ENCODE assay signal across 17 cellular contexts in the genomic region with DNA sequence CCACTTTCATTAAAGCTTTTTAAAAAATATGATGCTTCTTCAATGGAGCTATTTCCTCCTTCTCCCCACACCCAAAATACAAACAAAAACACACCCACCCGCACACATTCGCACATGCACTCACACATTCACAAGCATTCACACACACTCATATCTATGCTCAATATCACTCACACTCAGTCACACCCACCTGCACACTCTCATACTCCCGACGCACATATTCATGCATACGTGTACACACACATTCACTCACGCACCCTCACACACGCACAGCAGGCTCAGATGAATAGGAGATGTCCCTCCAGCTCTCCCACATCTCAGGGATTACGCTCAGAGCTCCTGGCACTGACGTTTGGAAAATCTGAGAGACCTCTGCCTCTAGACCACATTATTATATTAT. TPM values are rescaled to one million over a fixed set of nuclear protein-coding genes. Genes with fewer than 3 reads are reported as not detected.
A peak's percentile ranks its signal among the peaks of the same experiment; 100 is the strongest.
DNase-seq lines count a peak whose midpoint lies in the region; TF ChIP-seq lines count a peak whose summit lies in the region.
"Had no signal": no experiment of that assay in that cellular context is flagged by ENCODE, and none has a peak within 500 bp of the region (broad histone marks: within the 10 kb centered on the region; RNA-seq: fewer than 3 reads in every experiment).

No MANE protein-coding gene starts in this region.

- H3K9me3 Mint-ChIP-seq in osteocyte (ENCODE audit: unreplicated experiment): no peaks in the 10 kb centered on the region
- H3K9me3 Mint-ChIP-seq: activated CD4-positive, alpha-beta memory T cell treated with anti-CD3 and anti-CD28 coated beads, Interleukin-2, amount 10 ng/mL, durations not matched to agents 7 days and 5 days; activated T-cell treated with anti-CD3 and anti-CD28 coated beads, Interleukin-2, amount 50 U/mL, for 24 hours; CD8-positive, alpha-beta T cell had no signal

- H3K4me3 ChIP-seq in AG04450 (ENCODE audit: low read depth, low read length) (no peak overlapping the region), NT2/D1 (ENCODE audit: insufficient read length, low read depth) (no peak overlapping the region), iPS-15b (ENCODE audit: low read depth, low read length) (peak overlapping the region; percentile 59)

- peak overlapping the region; percentile 10 for H3K9ac ChIP-seq in NT2/D1 (ENCODE audit: insufficient read length, low read depth)
- no peak overlapping the region for H3K9ac ChIP-seq in iPS-15b (ENCODE audit: low read depth, low read length)

- peaks cover 12% of the 10 kb centered on the region for H3K4me1 Mint-ChIP-seq in osteocyte (ENCODE audit: unreplicated experiment)
- H3K4me1 Mint-ChIP-seq: activated CD4-positive, alpha-beta memory T cell treated with anti-CD3 and anti-CD28 coated beads, Interleukin-2, amount 10 ng/mL, durations not matched to agents 7 days and 5 days had no signal

- H3K36me3 Mint-ChIP-seq in osteocyte (ENCODE audit: unreplicated experiment): no peaks in the 10 kb centered on the region
- H3K36me3 Mint-ChIP-seq: CD8-positive, alpha-beta T cell had no signal

- H3K36me3 ChIP-seq in NT2/D1 (ENCODE audit: insufficient read depth, insufficient read length, low read length): no peaks in the 10 kb centered on the region
- no peaks in the 10 kb centered on the region for H3K36me3 ChIP-seq in iPS-15b (ENCODE audit: control insufficient read depth, insufficient read depth, low read length)
- H3K36me3 ChIP-seq: cardiac muscle cell, upper lobe of right lung had no signal

- DNase-seq in AG04450 (ENCODE audit: low read depth, low spot score) (no peak), NT2/D1 (ENCODE audit: low read depth, low spot score) (no peak), osteocyte (ENCODE audit: extremely low spot score, unreplicated experiment) (no peak), D341Med (ENCODE audit: low spot score) (no peak), NCI-H1694 treated with DMSO at 0.1 percent for 48 hours (lab: John Stamatoyannopoulos, UW) (no peak), NCI-H146 treated with DMSO at 0.1 percent for 48 hours (lab: John Stamatoyannopoulos, UW; ENCODE audit: unreplicated experiment) (no peak), NCI-H524 treated with DMSO at 0.1 percent for 48 hours (lab: John Stamatoyannopoulos, UW) (no peak)
- DNase-seq: activated CD4-positive, alpha-beta memory T cell treated with anti-CD3 and anti-CD28 coated beads, Interleukin-2, amount 10 ng/mL, durations not matched to agents 7 days and 5 days; activated T-cell treated with anti-CD3 and anti-CD28 coated beads, Interleukin-2, amount 50 U/mL, for 24 hours; CD8-positive, alpha-beta T cell; NCI-H1436 treated with DMSO at 0.1 percent for 48 hours; NCI-H226; stimulated activated CD4-positive, alpha-beta T cell treated with anti-CD3 and anti-CD28 coated beads, Interleukin-15, amount 100 ng/mL, for 24 hours; stimulated activated naive CD4-positive, alpha-beta T cell treated with Interleukin-2 at 50 U/mL for 16 hours; upper lobe of right lung had no signal

- TF ChIP-seq CTCF in AG04450 (IDR thresholded peaks at IDR 0.05; ENCODE audit: low read depth, low read length): no peak
- TF ChIP-seq CTCF in osteocyte (IDR thresholded peaks at IDR 0.05): no peak

- CTCF ChIA-PET in AG04450 (lab: Charles Lee): interaction anchor here (1.6 kb wide), 1 partner anchor 58 kb away, joined by 10 read pairs; no protein-coding TSS in a partner anchor

- H3K27ac ChIP-seq in AG04450 (ENCODE audit: low read depth, low read length): peak overlapping the region; percentile 21
- H3K27ac ChIP-seq: cardiac muscle cell, upper lobe of right lung had no signal

- H3K4me1 ChIP-seq in NT2/D1 (ENCODE audit: insufficient read depth, insufficient read length) (no peaks in the 10 kb centered on the region), iPS-15b (ENCODE audit: control insufficient read depth, insufficient read depth, low read length) (no peaks in the 10 kb centered on the region)

- no peak overlapping the region for H3K27ac Mint-ChIP-seq in osteocyte (ENCODE audit: unreplicated experiment)
- H3K27ac Mint-ChIP-seq: activated CD4-positive, alpha-beta memory T cell treated with anti-CD3 and anti-CD28 coated beads, Interleukin-2, amount 10 ng/mL, durations not matched to agents 7 days and 5 days; activated T-cell treated with anti-CD3 and anti-CD28 coated beads, Interleukin-2, amount 50 U/mL, for 24 hours; CD8-positive, alpha-beta T cell had no signal

- H3K9me3 ChIP-seq in AG04450 (ENCODE audit: control insufficient read depth, insufficient read depth, low read length) (no peaks in the 10 kb centered on the region), NT2/D1 (ENCODE audit: insufficient read depth, low read length) (no peaks in the 10 kb centered on the region), iPS-15b (ENCODE audit: control insufficient read depth, insufficient read depth, low read length) (no peaks in the 10 kb centered on the region)
- H3K9me3 ChIP-seq: upper lobe of right lung had no signal

- no peaks in the 10 kb centered on the region for H3K27me3 ChIP-seq in AG04450 (ENCODE audit: control insufficient read depth, insufficient read depth, low read length)
- peaks cover 34% of the 10 kb centered on the region for H3K27me3 ChIP-seq in NT2/D1 (ENCODE audit: insufficient read depth, insufficient read length)
- peaks cover 10% of the 10 kb centered on the region for H3K27me3 ChIP-seq in iPS-15b (ENCODE audit: control insufficient read depth, insufficient read depth, low read length)
- H3K27me3 ChIP-seq: upper lobe of right lung had no signal

- POLR2A ChIA-PET in AG04450 (lab: Yijun Ruan, JAX): no interaction called here

- H3K27me3 Mint-ChIP-seq in osteocyte (ENCODE audit: unreplicated experiment): peaks cover 19% of the 10 kb centered on the region

- peak overlapping the region; percentile 69 for H3K4me3 Mint-ChIP-seq in osteocyte (ENCODE audit: unreplicated experiment)
- H3K4me3 Mint-ChIP-seq: activated CD4-positive, alpha-beta memory T cell treated with anti-CD3 and anti-CD28 coated beads, Interleukin-2, amount 10 ng/mL, durations not matched to agents 7 days and 5 days; activated T-cell treated with anti-CD3 and anti-CD28 coated beads, Interleukin-2, amount 50 U/mL, for 24 hours had no signal

RNA-seq across cellular contexts. Expression of a gene that starts 25.7 kb away (rescaled TPM):
- 4.0 and 7.3 TPM in 2 replicates for polyA plus RNA-seq in AG04450 (2011; rRNA removed)
- polyA minus RNA-seq in AG04450 (2011; rRNA and poly(A)+ RNA removed): 12.2 and 12.3 TPM in 2 replicates
- total RNA-seq in osteocyte: 21.3 and 21.6 TPM in 2 replicates

RNA-seq across cellular contexts. Expression of a gene that starts 54.3 kb away (rescaled TPM):
- polyA plus RNA-seq in AG04450 (2011; rRNA removed): 19.7 and 20.7 TPM in 2 replicates
- polyA minus RNA-seq in AG04450 (2011; rRNA and poly(A)+ RNA removed): 7.3 and 9.8 TPM in 2 replicates
- 25.0 and 28.5 TPM in 2 replicates for total RNA-seq in osteocyte

RNA-seq across cellular contexts. Expression of a gene that starts 54.7 kb away (rescaled TPM):
- polyA plus RNA-seq in AG04450 (2011; rRNA removed): 41.5 and 42.0 TPM in 2 replicates
- polyA minus RNA-seq in AG04450 (2011; rRNA and poly(A)+ RNA removed): 30.2 and 32.1 TPM in 2 replicates
- total RNA-seq in osteocyte: 48.7 and 50.1 TPM in 2 replicates
